1 cellular context compared by ENCODE assay signal in genomic region chr7:73557108-73557396, GRCh38.
TF ChIP-seq lines count a peak whose summit lies in the region.

No MANE protein-coding gene starts in this region.

TF ChIP-seq in K562, 482 proteins besides CTCF, POLR2A, EP300 and RAD21 (continued from another document and continues in another):
- TF ChIP-seq MIER1 (IDR thresholded peaks at IDR 0.05; ENCODE audit: low read depth) (no peak), HOMEZ (CRISPR knock-in tag; IDR thresholded peaks at IDR 0.05) (no peak), TRIM28 (IDR thresholded peaks at IDR 0.05) (no peak), MAFK (IDR thresholded peaks at IDR 0.05; ENCODE audit: low read length) (no peak), PATZ1 (CRISPR knock-in tag; IDR thresholded peaks at IDR 0.05; ENCODE audit: borderline replicate concordance) (no peak), PHTF2 (CRISPR knock-in tag; IDR thresholded peaks at IDR 0.05) (no peak), NFYB (IDR thresholded peaks at IDR 0.05; ENCODE audit: extremely low read depth, insufficient read length) (peak; percentile 72), ZC3H11A (IDR thresholded peaks at IDR 0.05; ENCODE audit: low read depth, low read length) (no peak), MEIS2 (IDR thresholded peaks at IDR 0.05; ENCODE audit: partially characterized antibody) (peak; percentile 47), SAP30 (IDR thresholded peaks at IDR 0.05; ENCODE audit: borderline replicate concordance, insufficient read depth, low read depth, low read length, poor library complexity, severe bottlenecking) (peak; percentile 40), ZNF274 (IDR thresholded peaks at IDR 0.05; ENCODE audit: borderline replicate concordance, low read depth, low read length) (no peak), C11orf30 (IDR thresholded peaks at IDR 0.05; ENCODE audit: low read depth) (no peak; the same call in 1 of the 2 replicates), RUNX1 (IDR thresholded peaks at IDR 0.05; ENCODE audit: low read depth) (no peak), HNRNPK (IDR thresholded peaks at IDR 0.05; ENCODE audit: low read depth, low read length, poor library complexity, severe bottlenecking) (peak; percentile 35), MCM3 (IDR thresholded peaks at IDR 0.05) (no peak), NFATC3 (IDR thresholded peaks at IDR 0.05) (no peak), ETV5 (CRISPR knock-in tag; IDR thresholded peaks at IDR 0.05; ENCODE audit: low read depth) (peak; percentile 87; the same call in 1 of the 2 replicates), PPARD (CRISPR knock-in tag; IDR thresholded peaks at IDR 0.05) (no peak), HCFC1 (IDR thresholded peaks at IDR 0.05; ENCODE audit: low read depth, low read length) (peak; percentile 62), KLF1 (tag; IDR thresholded peaks at IDR 0.05) (peak; percentile 42; the same call in 1 of the 2 replicates), CBX8 (IDR thresholded peaks at IDR 0.05; ENCODE audit: borderline replicate concordance, extremely low read depth, low read depth, low read length, poor library complexity, severe bottlenecking) (no peak), FOXO4 (CRISPR knock-in tag; IDR thresholded peaks at IDR 0.05) (no peak), ELK3 (CRISPR knock-in tag; IDR thresholded peaks at IDR 0.05) (no peak), E2F5 (CRISPR knock-in tag; IDR thresholded peaks at IDR 0.05) (no peak), ZNF511 (CRISPR knock-in tag; IDR thresholded peaks at IDR 0.05) (no peak), HLTF (IDR thresholded peaks at IDR 0.05) (no peak), ELF4 (CRISPR knock-in tag; IDR thresholded peaks at IDR 0.05) (no peak), NR4A1 (CRISPR knock-in tag; IDR thresholded peaks at IDR 0.05) (no peak), NR4A1 (tag; IDR thresholded peaks at IDR 0.05) (no peak), SOX6 (IDR thresholded peaks at IDR 0.05) (peak; percentile 43; the same call in 1 of the 2 replicates), TAL1 (IDR thresholded peaks at IDR 0.05) (no peak), MCM2 (IDR thresholded peaks at IDR 0.05; ENCODE audit: low read depth) (no peak), PHF20 (IDR thresholded peaks at IDR 0.05; ENCODE audit: partially characterized antibody) (no peak)
- TF ChIP-seq, protein P1, sequence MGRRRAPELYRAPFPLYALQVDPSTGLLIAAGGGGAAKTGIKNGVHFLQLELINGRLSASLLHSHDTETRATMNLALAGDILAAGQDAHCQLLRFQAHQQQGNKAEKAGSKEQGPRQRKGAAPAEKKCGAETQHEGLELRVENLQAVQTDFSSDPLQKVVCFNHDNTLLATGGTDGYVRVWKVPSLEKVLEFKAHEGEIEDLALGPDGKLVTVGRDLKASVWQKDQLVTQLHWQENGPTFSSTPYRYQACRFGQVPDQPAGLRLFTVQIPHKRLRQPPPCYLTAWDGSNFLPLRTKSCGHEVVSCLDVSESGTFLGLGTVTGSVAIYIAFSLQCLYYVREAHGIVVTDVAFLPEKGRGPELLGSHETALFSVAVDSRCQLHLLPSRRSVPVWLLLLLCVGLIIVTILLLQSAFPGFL (CRISPR knock-in tag; IDR thresholded peaks at IDR 0.05) = no peak
- TF ChIP-seq, protein P2, sequence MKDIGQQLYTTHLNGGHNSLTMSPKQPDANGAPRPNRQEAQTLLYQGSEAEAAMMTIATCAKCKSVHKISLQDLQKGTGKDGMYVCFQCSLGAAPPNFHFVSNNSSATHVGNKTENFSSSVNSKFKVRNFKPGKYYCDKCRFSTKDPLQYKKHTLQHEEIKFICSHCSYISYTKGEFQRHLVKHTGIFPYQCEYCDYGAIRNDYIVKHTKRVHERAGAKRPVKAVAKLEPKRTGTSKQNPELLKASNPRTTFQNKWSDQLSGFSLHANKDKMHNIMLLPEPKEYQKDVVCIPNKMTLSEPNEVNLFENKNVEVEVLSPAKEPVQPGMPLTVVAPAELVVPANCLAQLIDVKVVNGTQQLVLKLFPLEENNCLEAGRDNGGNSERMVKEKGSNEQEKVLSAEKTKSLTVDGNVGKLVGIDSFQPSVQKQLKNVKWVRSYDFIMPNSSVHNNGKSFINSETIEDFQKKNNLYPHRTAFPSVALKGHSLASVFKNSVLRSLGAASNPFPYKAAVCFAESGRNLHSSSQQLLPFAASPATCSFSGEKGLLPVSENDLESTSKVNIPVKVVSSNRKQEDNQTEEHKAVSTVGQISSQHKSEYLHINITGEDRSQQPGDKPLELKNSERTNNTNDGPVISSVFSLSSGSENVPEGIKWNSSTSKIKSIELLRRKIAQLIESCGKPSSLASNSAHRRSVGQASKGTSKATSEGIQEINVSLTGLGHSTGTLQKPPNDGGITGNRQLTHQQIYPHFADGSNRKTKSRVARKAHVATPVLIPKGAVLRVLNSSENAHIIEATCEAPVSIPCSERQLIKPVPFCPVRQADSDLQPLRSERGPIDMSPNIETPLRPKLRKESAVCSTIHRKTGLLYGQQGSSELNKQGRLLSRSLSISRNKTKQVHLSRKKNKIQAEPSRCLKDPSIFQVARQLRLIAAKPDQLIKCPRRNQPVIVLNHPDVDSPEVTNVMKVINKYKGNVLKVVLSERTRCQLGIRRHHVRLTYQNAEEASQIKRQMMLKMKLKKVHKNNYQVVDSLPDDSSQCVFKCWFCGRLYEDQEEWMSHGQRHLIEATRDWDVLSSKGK (CRISPR knock-in tag; IDR thresholded peaks at IDR 0.05) = no peak
- TF ChIP-seq, protein P3, sequence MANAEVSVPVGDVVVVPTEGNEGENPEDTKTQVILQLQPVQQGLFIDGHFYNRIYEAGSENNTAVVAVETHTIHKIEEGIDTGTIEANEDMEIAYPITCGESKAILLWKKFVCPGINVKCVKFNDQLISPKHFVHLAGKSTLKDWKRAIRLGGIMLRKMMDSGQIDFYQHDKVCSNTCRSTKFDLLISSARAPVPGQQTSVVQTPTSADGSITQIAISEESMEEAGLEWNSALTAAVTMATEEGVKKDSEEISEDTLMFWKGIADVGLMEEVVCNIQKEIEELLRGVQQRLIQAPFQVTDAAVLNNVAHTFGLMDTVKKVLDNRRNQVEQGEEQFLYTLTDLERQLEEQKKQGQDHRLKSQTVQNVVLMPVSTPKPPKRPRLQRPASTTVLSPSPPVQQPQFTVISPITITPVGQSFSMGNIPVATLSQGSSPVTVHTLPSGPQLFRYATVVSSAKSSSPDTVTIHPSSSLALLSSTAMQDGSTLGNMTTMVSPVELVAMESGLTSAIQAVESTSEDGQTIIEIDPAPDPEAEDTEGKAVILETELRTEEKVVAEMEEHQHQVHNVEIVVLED (CRISPR knock-in tag; IDR thresholded peaks at IDR 0.05) = peak; percentile 98
- TF ChIP-seq, protein P4, sequence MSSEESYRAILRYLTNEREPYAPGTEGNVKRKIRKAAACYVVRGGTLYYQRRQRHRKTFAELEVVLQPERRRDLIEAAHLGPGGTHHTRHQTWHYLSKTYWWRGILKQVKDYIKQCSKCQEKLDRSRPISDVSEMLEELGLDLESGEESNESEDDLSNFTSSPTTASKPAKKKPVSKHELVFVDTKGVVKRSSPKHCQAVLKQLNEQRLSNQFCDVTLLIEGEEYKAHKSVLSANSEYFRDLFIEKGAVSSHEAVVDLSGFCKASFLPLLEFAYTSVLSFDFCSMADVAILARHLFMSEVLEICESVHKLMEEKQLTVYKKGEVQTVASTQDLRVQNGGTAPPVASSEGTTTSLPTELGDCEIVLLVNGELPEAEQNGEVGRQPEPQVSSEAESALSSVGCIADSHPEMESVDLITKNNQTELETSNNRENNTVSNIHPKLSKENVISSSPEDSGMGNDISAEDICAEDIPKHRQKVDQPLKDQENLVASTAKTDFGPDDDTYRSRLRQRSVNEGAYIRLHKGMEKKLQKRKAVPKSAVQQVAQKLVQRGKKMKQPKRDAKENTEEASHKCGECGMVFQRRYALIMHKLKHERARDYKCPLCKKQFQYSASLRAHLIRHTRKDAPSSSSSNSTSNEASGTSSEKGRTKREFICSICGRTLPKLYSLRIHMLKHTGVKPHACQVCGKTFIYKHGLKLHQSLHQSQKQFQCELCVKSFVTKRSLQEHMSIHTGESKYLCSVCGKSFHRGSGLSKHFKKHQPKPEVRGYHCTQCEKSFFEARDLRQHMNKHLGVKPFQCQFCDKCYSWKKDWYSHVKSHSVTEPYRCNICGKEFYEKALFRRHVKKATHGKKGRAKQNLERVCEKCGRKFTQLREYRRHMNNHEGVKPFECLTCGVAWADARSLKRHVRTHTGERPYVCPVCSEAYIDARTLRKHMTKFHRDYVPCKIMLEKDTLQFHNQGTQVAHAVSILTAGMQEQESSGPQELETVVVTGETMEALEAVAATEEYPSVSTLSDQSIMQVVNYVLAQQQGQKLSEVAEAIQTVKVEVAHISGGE (CRISPR knock-in tag; IDR thresholded peaks at IDR 0.05) = peak in 1 of 3 experiments; percentile 42; a peak in 1 of 6 replicates
- TF ChIP-seq, protein P5, sequence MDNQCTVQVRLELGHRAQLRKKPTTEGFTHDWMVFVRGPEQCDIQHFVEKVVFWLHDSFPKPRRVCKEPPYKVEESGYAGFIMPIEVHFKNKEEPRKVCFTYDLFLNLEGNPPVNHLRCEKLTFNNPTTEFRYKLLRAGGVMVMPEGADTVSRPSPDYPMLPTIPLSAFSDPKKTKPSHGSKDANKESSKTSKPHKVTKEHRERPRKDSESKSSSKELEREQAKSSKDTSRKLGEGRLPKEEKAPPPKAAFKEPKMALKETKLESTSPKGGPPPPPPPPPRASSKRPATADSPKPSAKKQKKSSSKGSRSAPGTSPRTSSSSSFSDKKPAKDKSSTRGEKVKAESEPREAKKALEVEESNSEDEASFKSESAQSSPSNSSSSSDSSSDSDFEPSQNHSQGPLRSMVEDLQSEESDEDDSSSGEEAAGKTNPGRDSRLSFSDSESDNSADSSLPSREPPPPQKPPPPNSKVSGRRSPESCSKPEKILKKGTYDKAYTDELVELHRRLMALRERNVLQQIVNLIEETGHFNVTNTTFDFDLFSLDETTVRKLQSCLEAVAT (IDR thresholded peaks at IDR 0.05) = no peak
- TF ChIP-seq, protein P6, sequence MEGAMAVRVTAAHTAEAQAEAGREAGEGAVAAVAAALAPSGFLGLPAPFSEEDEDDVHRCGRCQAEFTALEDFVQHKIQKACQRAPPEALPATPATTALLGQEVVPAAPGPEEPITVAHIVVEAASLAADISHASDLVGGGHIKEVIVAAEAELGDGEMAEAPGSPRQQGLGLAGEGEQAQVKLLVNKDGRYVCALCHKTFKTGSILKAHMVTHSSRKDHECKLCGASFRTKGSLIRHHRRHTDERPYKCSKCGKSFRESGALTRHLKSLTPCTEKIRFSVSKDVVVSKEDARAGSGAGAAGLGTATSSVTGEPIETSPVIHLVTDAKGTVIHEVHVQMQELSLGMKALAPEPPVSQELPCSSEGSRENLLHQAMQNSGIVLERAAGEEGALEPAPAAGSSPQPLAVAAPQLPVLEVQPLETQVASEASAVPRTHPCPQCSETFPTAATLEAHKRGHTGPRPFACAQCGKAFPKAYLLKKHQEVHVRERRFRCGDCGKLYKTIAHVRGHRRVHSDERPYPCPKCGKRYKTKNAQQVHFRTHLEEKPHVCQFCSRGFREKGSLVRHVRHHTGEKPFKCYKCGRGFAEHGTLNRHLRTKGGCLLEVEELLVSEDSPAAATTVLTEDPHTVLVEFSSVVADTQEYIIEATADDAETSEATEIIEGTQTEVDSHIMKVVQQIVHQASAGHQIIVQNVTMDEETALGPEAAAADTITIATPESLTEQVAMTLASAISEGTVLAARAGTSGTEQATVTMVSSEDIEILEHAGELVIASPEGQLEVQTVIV (CRISPR knock-in tag; IDR thresholded peaks at IDR 0.05; ENCODE audit: borderline replicate concordance) = no peak
